Comparison of ENCODE assay signal across 1 cellular context in the genomic region with DNA sequence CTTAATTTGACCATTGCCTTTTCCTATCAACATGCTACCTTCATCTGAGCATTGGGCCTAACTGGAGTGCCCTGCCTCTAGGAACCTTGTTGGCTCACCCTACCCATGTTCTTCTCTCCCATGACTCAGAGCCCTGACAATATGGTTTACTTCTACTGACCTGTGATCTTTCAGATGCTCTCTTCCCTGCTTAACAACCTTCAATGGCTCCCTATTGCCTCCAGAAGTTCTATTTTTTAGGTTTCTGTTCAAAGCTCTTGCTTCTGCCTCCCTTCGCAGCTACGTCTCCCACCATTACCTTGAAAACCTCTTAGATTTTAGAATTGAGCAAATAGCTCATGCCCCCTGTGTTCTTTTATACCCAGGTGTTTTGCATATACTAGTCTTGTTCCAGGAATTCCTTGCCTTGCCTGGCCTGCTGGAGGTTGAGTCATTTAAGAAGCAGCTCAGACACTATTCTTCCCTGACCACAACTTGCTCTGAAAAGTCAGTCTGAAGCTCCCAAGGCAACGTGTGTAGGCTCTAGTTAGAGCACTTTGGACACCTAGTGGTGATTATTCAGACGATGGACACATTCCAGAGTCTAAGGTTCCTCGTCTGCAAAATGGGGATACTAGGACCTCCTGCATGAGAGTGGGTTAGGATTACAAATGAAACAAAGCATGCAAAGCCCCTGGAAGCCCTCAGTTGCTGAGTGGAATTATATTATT.
TF ChIP-seq lines count a peak whose summit lies in the region.

No MANE protein-coding gene starts in this region.

TF ChIP-seq in GM23338, 12 proteins besides CTCF, POLR2A, EP300 and RAD21 (continued from another document):
- TF ChIP-seq, protein P1, sequence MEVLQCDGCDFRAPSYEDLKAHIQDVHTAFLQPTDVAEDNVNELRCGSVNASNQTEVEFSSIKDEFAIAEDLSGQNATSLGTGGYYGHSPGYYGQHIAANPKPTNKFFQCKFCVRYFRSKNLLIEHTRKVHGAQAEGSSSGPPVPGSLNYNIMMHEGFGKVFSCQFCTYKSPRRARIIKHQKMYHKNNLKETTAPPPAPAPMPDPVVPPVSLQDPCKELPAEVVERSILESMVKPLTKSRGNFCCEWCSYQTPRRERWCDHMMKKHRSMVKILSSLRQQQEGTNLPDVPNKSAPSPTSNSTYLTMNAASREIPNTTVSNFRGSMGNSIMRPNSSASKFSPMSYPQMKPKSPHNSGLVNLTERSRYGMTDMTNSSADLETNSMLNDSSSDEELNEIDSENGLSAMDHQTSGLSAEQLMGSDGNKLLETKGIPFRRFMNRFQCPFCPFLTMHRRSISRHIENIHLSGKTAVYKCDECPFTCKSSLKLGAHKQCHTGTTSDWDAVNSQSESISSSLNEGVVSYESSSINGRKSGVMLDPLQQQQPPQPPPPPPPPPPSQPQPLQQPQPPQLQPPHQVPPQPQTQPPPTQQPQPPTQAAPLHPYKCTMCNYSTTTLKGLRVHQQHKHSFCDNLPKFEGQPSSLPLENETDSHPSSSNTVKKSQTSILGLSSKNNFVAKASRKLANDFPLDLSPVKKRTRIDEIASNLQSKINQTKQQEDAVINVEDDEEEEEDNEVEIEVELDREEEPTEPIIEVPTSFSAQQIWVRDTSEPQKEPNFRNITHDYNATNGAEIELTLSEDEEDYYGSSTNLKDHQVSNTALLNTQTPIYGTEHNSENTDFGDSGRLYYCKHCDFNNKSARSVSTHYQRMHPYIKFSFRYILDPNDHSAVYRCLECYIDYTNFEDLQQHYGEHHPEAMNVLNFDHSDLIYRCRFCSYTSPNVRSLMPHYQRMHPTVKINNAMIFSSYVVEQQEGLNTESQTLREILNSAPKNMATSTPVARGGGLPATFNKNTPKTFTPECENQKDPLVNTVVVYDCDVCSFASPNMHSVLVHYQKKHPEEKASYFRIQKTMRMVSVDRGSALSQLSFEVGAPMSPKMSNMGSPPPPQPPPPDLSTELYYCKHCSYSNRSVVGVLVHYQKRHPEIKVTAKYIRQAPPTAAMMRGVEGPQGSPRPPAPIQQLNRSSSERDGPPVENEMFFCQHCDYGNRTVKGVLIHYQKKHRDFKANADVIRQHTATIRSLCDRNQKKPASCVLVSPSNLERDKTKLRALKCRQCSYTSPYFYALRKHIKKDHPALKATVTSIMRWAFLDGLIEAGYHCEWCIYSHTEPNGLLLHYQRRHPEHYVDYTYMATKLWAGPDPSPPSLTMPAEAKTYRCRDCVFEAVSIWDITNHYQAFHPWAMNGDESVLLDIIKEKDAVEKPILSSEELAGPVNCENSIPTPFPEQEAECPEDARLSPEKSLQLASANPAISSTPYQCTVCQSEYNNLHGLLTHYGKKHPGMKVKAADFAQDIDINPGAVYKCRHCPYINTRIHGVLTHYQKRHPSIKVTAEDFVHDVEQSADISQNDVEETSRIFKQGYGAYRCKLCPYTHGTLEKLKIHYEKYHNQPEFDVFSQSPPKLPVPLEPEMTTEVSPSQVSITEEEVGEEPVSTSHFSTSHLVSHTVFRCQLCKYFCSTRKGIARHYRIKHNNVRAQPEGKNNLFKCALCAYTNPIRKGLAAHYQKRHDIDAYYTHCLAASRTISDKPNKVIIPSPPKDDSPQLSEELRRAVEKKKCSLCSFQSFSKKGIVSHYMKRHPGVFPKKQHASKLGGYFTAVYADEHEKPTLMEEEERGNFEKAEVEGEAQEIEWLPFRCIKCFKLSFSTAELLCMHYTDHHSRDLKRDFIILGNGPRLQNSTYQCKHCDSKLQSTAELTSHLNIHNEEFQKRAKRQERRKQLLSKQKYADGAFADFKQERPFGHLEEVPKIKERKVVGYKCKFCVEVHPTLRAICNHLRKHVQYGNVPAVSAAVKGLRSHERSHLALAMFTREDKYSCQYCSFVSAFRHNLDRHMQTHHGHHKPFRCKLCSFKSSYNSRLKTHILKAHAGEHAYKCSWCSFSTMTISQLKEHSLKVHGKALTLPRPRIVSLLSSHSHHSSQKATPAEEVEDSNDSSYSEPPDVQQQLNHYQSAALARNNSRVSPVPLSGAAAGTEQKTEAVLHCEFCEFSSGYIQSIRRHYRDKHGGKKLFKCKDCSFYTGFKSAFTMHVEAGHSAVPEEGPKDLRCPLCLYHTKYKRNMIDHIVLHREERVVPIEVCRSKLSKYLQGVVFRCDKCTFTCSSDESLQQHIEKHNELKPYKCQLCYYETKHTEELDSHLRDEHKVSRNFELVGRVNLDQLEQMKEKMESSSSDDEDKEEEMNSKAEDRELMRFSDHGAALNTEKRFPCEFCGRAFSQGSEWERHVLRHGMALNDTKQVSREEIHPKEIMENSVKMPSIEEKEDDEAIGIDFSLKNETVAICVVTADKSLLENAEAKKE (CRISPR knock-in tag; IDR thresholded peaks at IDR 0.05), result no peak
- TF ChIP-seq POLR2AphosphoS5 (IDR thresholded peaks at IDR 0.05; ENCODE audit: low read depth) (no peak), NANOG (IDR thresholded peaks at IDR 0.05; ENCODE audit: borderline replicate concordance) (no peak), ZNF114 (CRISPR knock-in tag; IDR thresholded peaks at IDR 0.05) (no peak)
- TF ChIP-seq, protein P2, sequence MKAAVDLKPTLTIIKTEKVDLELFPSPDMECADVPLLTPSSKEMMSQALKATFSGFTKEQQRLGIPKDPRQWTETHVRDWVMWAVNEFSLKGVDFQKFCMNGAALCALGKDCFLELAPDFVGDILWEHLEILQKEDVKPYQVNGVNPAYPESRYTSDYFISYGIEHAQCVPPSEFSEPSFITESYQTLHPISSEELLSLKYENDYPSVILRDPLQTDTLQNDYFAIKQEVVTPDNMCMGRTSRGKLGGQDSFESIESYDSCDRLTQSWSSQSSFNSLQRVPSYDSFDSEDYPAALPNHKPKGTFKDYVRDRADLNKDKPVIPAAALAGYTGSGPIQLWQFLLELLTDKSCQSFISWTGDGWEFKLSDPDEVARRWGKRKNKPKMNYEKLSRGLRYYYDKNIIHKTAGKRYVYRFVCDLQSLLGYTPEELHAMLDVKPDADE (IDR thresholded peaks at IDR 0.05), result no peak
